In the genomic region with DNA sequence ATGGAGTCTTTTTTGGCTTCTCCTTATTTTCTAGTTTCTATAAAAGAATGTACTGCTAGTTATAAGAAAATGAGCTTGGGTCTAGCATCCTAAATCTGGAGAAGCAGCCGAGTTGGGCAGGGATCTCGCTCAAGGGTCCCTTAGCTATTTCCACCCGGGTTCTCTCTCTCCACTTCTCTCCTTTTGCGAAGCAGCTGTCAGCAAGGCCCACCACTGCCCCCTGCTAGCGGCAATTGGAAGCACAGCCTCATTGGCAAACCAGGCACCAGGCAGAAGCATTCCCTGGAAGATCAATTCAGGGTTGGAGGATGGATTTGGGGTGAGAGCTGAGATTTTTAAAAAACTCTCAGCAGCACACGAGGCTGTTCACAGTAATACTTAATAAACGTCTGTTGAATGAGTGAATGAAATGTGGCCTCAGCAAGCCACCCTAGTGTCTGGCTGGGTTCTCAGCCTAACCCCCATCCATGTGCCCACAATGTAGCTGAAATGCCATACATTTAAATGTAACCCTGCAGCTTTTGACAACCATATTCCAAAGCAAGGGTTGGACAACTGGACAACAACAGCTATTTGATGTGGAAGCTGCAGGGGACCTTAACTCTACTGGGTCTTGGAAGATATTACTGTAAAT, we compare ENCODE assay signal across 8 cellular contexts. TPM values are rescaled to one million over a fixed set of nuclear protein-coding genes. Genes with fewer than 3 reads are reported as not detected.
DNase-seq lines count a peak whose midpoint lies in the region; ATAC-seq lines count a peak whose summit lies in the region.

No MANE protein-coding gene starts in this region.

- peak; percentile 52 for DNase-seq in NK-92 treated with Interleukin-12 subunit alpha and Interleukin-12 subunit beta, amount 100 ng/mL, for 24 hours (lab: John Stamatoyannopoulos, UW)
- no peak for DNase-seq in NK-92 (lab: John Stamatoyannopoulos, UW; ENCODE audit: unreplicated experiment)
- peak; percentile 1 for DNase-seq in KG1 (lab: John Stamatoyannopoulos, UW)
- peak; percentile 41 for DNase-seq in SKM-1 treated with dmso at 0.1 percent for 144 hours (lab: John Stamatoyannopoulos, UW; ENCODE audit: unreplicated experiment)
- peak; percentile 80 for DNase-seq in activated naive CD4-positive, alpha-beta T cell treated with anti-CD3 and anti-CD28 coated beads, Interleukin-2, amount 10 ng/mL, durations not matched to agents 7 days and 5 days
- peak; percentile 88 for DNase-seq in Right ventricle myocardium inferior (ENCODE audit: missing footprints)
- DNase-seq in posterior cingulate gyrus, result peak; percentile 65 to 97 (median 84)
- peak; percentile 84 for DNase-seq in ureter (ENCODE audit: low spot score)

- peak; percentile 68 for ATAC-seq in Right ventricle myocardium inferior

- intact Hi-C loops in Right ventricle myocardium inferior (cut with DNase I) (loop anchor here (1.0 to 2.0 kb wide), 3 partner anchors 35 to 115 kb away; partner anchors contain the start of gene TNIP1), posterior cingulate gyrus (cut with DNase I) (loop anchor here (1.0 to 5.0 kb wide), 2 partner anchors 64 to 113 kb away; no protein-coding TSS in a partner anchor)

- H3K4me3 Mint-ChIP-seq in activated naive CD4-positive, alpha-beta T cell treated with anti-CD3 and anti-CD28 coated beads, Interleukin-2, amount 10 ng/mL, durations not matched to agents 7 days and 5 days, result no peak overlapping the region

- H3K27me3 Mint-ChIP-seq in activated naive CD4-positive, alpha-beta T cell treated with anti-CD3 and anti-CD28 coated beads, Interleukin-2, amount 10 ng/mL, durations not matched to agents 7 days and 5 days, result no peaks in the 10 kb centered on the region

- CTCF ChIA-PET in activated naive CD4-positive, alpha-beta T cell treated with anti-CD3 and anti-CD28 coated beads, Interleukin-2, amount 10 ng/mL, durations not matched to agents 7 days and 5 days (lab: Charles Lee), result interaction anchor here (0.6 to 11.0 kb wide), 46 partner anchors 9 to 659 kb away, joined by 3 to 264 read pairs (median 5); partner anchors contain the start of genes ANXA6, IRGM and TNIP1

- peaks cover 55% of the 10 kb centered on the region for H3K36me3 Mint-ChIP-seq in activated naive CD4-positive, alpha-beta T cell treated with anti-CD3 and anti-CD28 coated beads, Interleukin-2, amount 10 ng/mL, durations not matched to agents 7 days and 5 days

- peak overlapping the region; percentile 38 for H3K27ac Mint-ChIP-seq in activated naive CD4-positive, alpha-beta T cell treated with anti-CD3 and anti-CD28 coated beads, Interleukin-2, amount 10 ng/mL, durations not matched to agents 7 days and 5 days

- no peaks in the 10 kb centered on the region for H3K9me3 Mint-ChIP-seq in activated naive CD4-positive, alpha-beta T cell treated with anti-CD3 and anti-CD28 coated beads, Interleukin-2, amount 10 ng/mL, durations not matched to agents 7 days and 5 days

- H3K4me1 Mint-ChIP-seq in activated naive CD4-positive, alpha-beta T cell treated with anti-CD3 and anti-CD28 coated beads, Interleukin-2, amount 10 ng/mL, durations not matched to agents 7 days and 5 days, result no peaks in the 10 kb centered on the region

RNA-seq across cellular contexts. Expression of gene TNIP1, which starts 34.6 kb away (rescaled TPM):
- total RNA-seq in Right ventricle myocardium inferior (114 TPM), ureter (75.4 TPM)

RNA-seq across cellular contexts. Expression of gene ANXA6, which starts 42.2 kb away (rescaled TPM):
- total RNA-seq in Right ventricle myocardium inferior (222 TPM), ureter (123 TPM)
